In the genomic region with DNA sequence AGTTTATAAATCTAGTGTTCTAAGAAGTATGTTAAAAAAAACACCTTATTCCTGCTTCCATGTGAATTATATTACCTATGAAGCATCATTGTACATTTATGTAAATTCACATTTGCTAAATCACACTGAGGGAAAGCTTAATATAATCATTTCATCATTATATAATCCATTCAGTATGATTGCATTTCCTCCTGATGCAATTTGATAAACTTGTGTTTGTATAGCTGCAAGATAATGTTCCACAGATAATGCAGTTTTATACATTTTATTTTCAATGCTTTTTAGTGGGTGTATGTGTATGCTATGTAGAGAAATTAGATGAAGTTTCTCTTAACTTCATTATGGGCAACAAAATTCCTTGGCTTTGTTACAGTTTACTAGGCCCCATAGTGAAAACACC, we compare ENCODE assay signal across 32 cellular contexts.
"Had no signal": no experiment of that assay in that cellular context is flagged by ENCODE, and none has a peak within 500 bp of the region (broad histone marks: within the 10 kb centered on the region; RNA-seq: fewer than 3 reads in every experiment).

No MANE protein-coding gene starts in this region.

- H3K9me3 Mint-ChIP-seq: activated naive CD4-positive, alpha-beta T cell treated with anti-CD3 and anti-CD28 coated beads for 36 hours; activated naive CD8-positive, alpha-beta T cell treated with anti-CD3 and anti-CD28 coated beads for 36 hours; brain; naive thymus-derived CD4-positive, alpha-beta T cell; neural crest cell; stimulated activated effector memory CD8-positive, alpha-beta T cell treated with anti-CD3 and anti-CD28 coated beads, Interleukin-12 subunit alpha, Interleukin-12 subunit beta, amount 100 ng/mL, for 72 hours; stimulated activated naive CD8-positive, alpha-beta T cell treated with anti-CD3 and anti-CD28 coated beads, Interleukin-15, Interleukin-2, amounts not matched to agents 100 ng/mL and 50 ng/mL, for 24 hours had no signal

- H3K4me1 ChIP-seq: ascending aorta, gastroesophageal sphincter, sigmoid colon, upper lobe of left lung, vagina had no signal

- H3K36me3 Mint-ChIP-seq: stimulated activated effector memory CD8-positive, alpha-beta T cell treated with anti-CD3 and anti-CD28 coated beads, Interleukin-12 subunit alpha, Interleukin-12 subunit beta, amount 100 ng/mL, for 72 hours had no signal

- H3K27me3 ChIP-seq: adrenal gland, ascending aorta, cardiac muscle cell, dorsolateral prefrontal cortex, gastroesophageal sphincter, pancreas, sigmoid colon, upper lobe of left lung, vagina had no signal

- H3K27ac ChIP-seq: adrenal gland, ascending aorta, cardiac muscle cell, coronary artery, dorsolateral prefrontal cortex, gastroesophageal sphincter, pancreas, prostate gland, sigmoid colon, upper lobe of left lung, vagina had no signal

- H3K36me3 ChIP-seq: adrenal gland, ascending aorta, cardiac muscle cell, gastroesophageal sphincter, pancreas, prostate gland, sigmoid colon, upper lobe of left lung, vagina had no signal

- DNase-seq: activated CD4-positive, alpha-beta T cell treated with anti-CD3 and anti-CD28 coated beads for 4 hours; activated CD4-positive, alpha-beta T cell treated with anti-CD3 and anti-CD28 coated beads, Interleukin-2, amount 50 U/mL, for 4 hours; activated effector memory CD4-positive, alpha-beta T cell treated with anti-CD3 and anti-CD28 coated beads, Interleukin-2, amount 50 U/mL, for 16 hours; activated naive CD4-positive, alpha-beta T cell treated with anti-CD3 and anti-CD28 coated beads for 36 hours; activated naive CD8-positive, alpha-beta T cell treated with anti-CD3 and anti-CD28 coated beads for 36 hours; activated T-cell treated with anti-CD3 and anti-CD28 coated beads for 4 hours; adrenal gland; cerebellar nuclear complex; dorsolateral prefrontal cortex; effector memory CD4-positive, alpha-beta T cell; hippocampal formation; left cardiac atrium; midbrain; naive thymus-derived CD4-positive, alpha-beta T cell; nucleus accumbens; pancreas; retina; sigmoid colon; small intestine; stimulated activated CD4-positive, alpha-beta T cell treated with anti-CD3 and anti-CD28 coated beads, Interleukin-4, amount 100 ng/mL, for 24 hours; T-helper 17 cell; upper lobe of left lung had no signal

- H3K27me3 Mint-ChIP-seq: activated naive CD8-positive, alpha-beta T cell treated with anti-CD3 and anti-CD28 coated beads for 36 hours; brain; naive thymus-derived CD4-positive, alpha-beta T cell; stimulated activated naive CD8-positive, alpha-beta T cell treated with anti-CD3 and anti-CD28 coated beads, Interleukin-15, Interleukin-2, amounts not matched to agents 100 ng/mL and 50 ng/mL, for 24 hours; T-helper 17 cell had no signal

- ATAC-seq: gastroesophageal sphincter; left cardiac atrium; naive thymus-derived CD4-positive, alpha-beta T cell; pancreas; stimulated activated effector memory CD8-positive, alpha-beta T cell treated with anti-CD3 and anti-CD28 coated beads, Interleukin-12 subunit alpha, Interleukin-12 subunit beta, amount 100 ng/mL, for 72 hours; T-helper 17 cell had no signal

- H3K27ac Mint-ChIP-seq: activated naive CD4-positive, alpha-beta T cell treated with anti-CD3 and anti-CD28 coated beads for 36 hours; activated naive CD8-positive, alpha-beta T cell treated with anti-CD3 and anti-CD28 coated beads for 36 hours; brain; stimulated activated effector memory CD8-positive, alpha-beta T cell treated with anti-CD3 and anti-CD28 coated beads, Interleukin-12 subunit alpha, Interleukin-12 subunit beta, amount 100 ng/mL, for 72 hours; stimulated activated naive CD8-positive, alpha-beta T cell treated with anti-CD3 and anti-CD28 coated beads, Interleukin-15, Interleukin-2, amounts not matched to agents 100 ng/mL and 50 ng/mL, for 24 hours had no signal

- H3K4me3 ChIP-seq: adrenal gland, ascending aorta, cardiac muscle cell, coronary artery, dorsolateral prefrontal cortex, gastroesophageal sphincter, pancreas, prostate gland, sigmoid colon, upper lobe of left lung, vagina had no signal

- H3K9me3 ChIP-seq: adrenal gland, ascending aorta, gastroesophageal sphincter, pancreas, prostate gland, sigmoid colon, upper lobe of left lung, vagina had no signal

- H3K4me1 Mint-ChIP-seq: neural crest cell had no signal

- H3K4me3 Mint-ChIP-seq: activated naive CD4-positive, alpha-beta T cell treated with anti-CD3 and anti-CD28 coated beads for 36 hours; activated naive CD8-positive, alpha-beta T cell treated with anti-CD3 and anti-CD28 coated beads for 36 hours; brain; naive thymus-derived CD4-positive, alpha-beta T cell; neural crest cell; stimulated activated effector memory CD8-positive, alpha-beta T cell treated with anti-CD3 and anti-CD28 coated beads, Interleukin-12 subunit alpha, Interleukin-12 subunit beta, amount 100 ng/mL, for 72 hours; stimulated activated naive CD8-positive, alpha-beta T cell treated with anti-CD3 and anti-CD28 coated beads, Interleukin-15, Interleukin-2, amounts not matched to agents 100 ng/mL and 50 ng/mL, for 24 hours; T-helper 17 cell had no signal
